Comparison of ENCODE assay signal across 24 cellular contexts in the genomic region with DNA sequence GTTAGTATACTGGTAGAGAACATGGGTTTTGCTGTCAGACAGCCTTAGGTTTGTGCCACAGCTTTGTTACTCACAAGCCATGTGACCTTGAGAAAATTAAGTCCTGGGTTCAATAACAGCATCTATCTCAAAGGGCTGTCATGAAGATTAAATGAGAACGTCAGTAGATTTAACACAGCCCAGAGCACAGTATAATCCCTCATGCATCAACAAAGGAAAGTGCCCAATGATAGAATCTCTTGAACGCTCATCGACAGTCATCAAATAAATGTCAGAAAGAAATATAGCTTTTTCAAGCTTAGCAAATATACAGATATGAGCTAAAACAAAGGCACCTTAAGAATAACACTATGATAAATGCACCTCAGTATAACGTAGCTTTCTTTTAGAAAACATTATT. TPM values are rescaled to one million over a fixed set of nuclear protein-coding genes. Genes with fewer than 3 reads are reported as not detected.
A peak's percentile ranks its signal among the peaks of the same experiment; 100 is the strongest.
DNase-seq lines count a peak whose midpoint lies in the region; ATAC-seq and TF ChIP-seq lines count a peak whose summit lies in the region.
"Had no signal": no experiment of that assay in that cellular context is flagged by ENCODE, and none has a peak within 500 bp of the region (broad histone marks: within the 10 kb centered on the region; RNA-seq: fewer than 3 reads in every experiment).

No MANE protein-coding gene starts in this region.

- no peak overlapping the region for H3K4me3 ChIP-seq in SJSA1
- H3K4me3 ChIP-seq: SK-N-MC had no signal

- H3K27ac Mint-ChIP-seq in activated naive CD8-positive, alpha-beta T cell, result no peak overlapping the region
- H3K27ac Mint-ChIP-seq in activated naive CD8-positive, alpha-beta T cell treated with anti-CD3 and anti-CD28 coated beads for 36 hours, result no peak overlapping the region
- peak overlapping the region; percentile 53 for H3K27ac Mint-ChIP-seq in endothelial cell (ENCODE audit: unreplicated experiment)
- H3K27ac Mint-ChIP-seq: activated CD8-positive, alpha-beta T cell treated with anti-CD3 and anti-CD28 coated beads, Interleukin-2, amount 10 ng/mL, durations not matched to agents 7 days and 5 days; activated naive CD4-positive, alpha-beta T cell treated with anti-CD3 and anti-CD28 coated beads, Interleukin-2, amount 10 ng/mL, durations not matched to agents 7 days and 5 days; nephron; stimulated activated memory B cell treated with anti-CD40 and anti-IgM and Interleukin-4, amounts not matched to agents 10 μg/mL and 1 μg/mL and 100 μg/mL, for 72 hours; type B pancreatic cell had no signal

- no peaks in the 10 kb centered on the region for H3K9me3 ChIP-seq in SJSA1 (replicated peaks)

- no peak for DNase-seq in activated naive CD8-positive, alpha-beta T cell treated with anti-CD3 and anti-CD28 coated beads for 36 hours
- DNase-seq in SJSA1 (ENCODE audit: low read depth in 1 of 2, low spot score in 2 of 2), result no peak
- DNase-seq in endothelial cell (ENCODE audit: low spot score), result no peak
- DNase-seq in GM10248 (ENCODE audit: extremely low spot score), result no peak
- no peak for DNase-seq in NCI-H748 treated with DMSO at 0.1 percent for 48 hours (lab: John Stamatoyannopoulos, UW)
- DNase-seq in SKM-1 treated with dmso at 0.1 percent for 144 hours (lab: John Stamatoyannopoulos, UW; ENCODE audit: unreplicated experiment), result no peak
- DNase-seq: activated CD4-positive, CD25-positive, alpha-beta regulatory T cell treated with anti-CD3 and anti-CD28 coated beads, Interleukin-2, amount 50 U/mL, for 72 hours; activated CD8-positive, alpha-beta T cell treated with anti-CD3 and anti-CD28 coated beads, Interleukin-2, amount 10 ng/mL, durations not matched to agents 7 days and 5 days; activated naive CD4-positive, alpha-beta T cell treated with anti-CD3 and anti-CD28 coated beads, Interleukin-2, amount 10 ng/mL, durations not matched to agents 7 days and 5 days; amygdala; DND-41; hypothalamus; KBM-7; left cardiac atrium; NCI-H146; NCI-H226; NCI-H526 treated with DMSO at 0.1 percent for 48 hours had no signal

- CTCF ChIA-PET in GM10248 (lab: Yijun Ruan, JAX), result interaction anchor here (1.2 to 4.1 kb wide), 4 partner anchors 8 to 31 kb away, joined by 4 to 23 read pairs (median 6); no protein-coding TSS in a partner anchor

- ATAC-seq in GM19452 (IDR thresholded peaks at IDR 0.05; ENCODE audit: unreplicated experiment), result no peak
- ATAC-seq: activated CD8-positive, alpha-beta T cell treated with anti-CD3 and anti-CD28 coated beads, Interleukin-2, amount 10 ng/mL, durations not matched to agents 7 days and 5 days; left cardiac atrium; stimulated activated memory B cell treated with anti-CD40 and anti-IgM and Interleukin-4, amounts not matched to agents 10 μg/mL and 1 μg/mL and 100 μg/mL, for 72 hours had no signal

- TF ChIP-seq CTCF in endothelial cell (IDR thresholded peaks at IDR 0.05; ENCODE audit: unreplicated experiment) (no peak), GM10248 (IDR thresholded peaks at IDR 0.05; ENCODE audit: control extremely low read depth, extremely low read depth, low read depth, missing control alignments) (no peak)

- H3K4me3 Mint-ChIP-seq in activated naive CD8-positive, alpha-beta T cell, result peak overlapping the region; percentile 15
- no peak overlapping the region for H3K4me3 Mint-ChIP-seq in activated naive CD8-positive, alpha-beta T cell treated with anti-CD3 and anti-CD28 coated beads for 36 hours
- no peak overlapping the region for H3K4me3 Mint-ChIP-seq in endothelial cell (ENCODE audit: unreplicated experiment)
- H3K4me3 Mint-ChIP-seq: activated CD8-positive, alpha-beta T cell treated with anti-CD3 and anti-CD28 coated beads, Interleukin-2, amount 10 ng/mL, durations not matched to agents 7 days and 5 days; activated naive CD4-positive, alpha-beta T cell treated with anti-CD3 and anti-CD28 coated beads, Interleukin-2, amount 10 ng/mL, durations not matched to agents 7 days and 5 days; CD14-positive monocyte; nephron; stimulated activated memory B cell treated with anti-CD40 and anti-IgM and Interleukin-4, amounts not matched to agents 10 μg/mL and 1 μg/mL and 100 μg/mL, for 72 hours had no signal

- H3K4me1 ChIP-seq in SJSA1 (replicated peaks), result peaks cover 35% of the 10 kb centered on the region

- H3K36me3 ChIP-seq in SJSA1, result peaks cover 26% of the 10 kb centered on the region

- no peaks in the 10 kb centered on the region for H3K27me3 Mint-ChIP-seq in activated naive CD8-positive, alpha-beta T cell
- no peaks in the 10 kb centered on the region for H3K27me3 Mint-ChIP-seq in activated naive CD8-positive, alpha-beta T cell treated with anti-CD3 and anti-CD28 coated beads for 36 hours
- H3K27me3 Mint-ChIP-seq in endothelial cell (ENCODE audit: unreplicated experiment), result peaks cover 2% of the 10 kb centered on the region
- H3K27me3 Mint-ChIP-seq: activated naive CD4-positive, alpha-beta T cell treated with anti-CD3 and anti-CD28 coated beads, Interleukin-2, amount 10 ng/mL, durations not matched to agents 7 days and 5 days; stimulated activated memory B cell treated with anti-CD40 and anti-IgM and Interleukin-4, amounts not matched to agents 10 μg/mL and 1 μg/mL and 100 μg/mL, for 72 hours; type B pancreatic cell had no signal

- peaks cover 55% of the 10 kb centered on the region for H3K4me1 Mint-ChIP-seq in activated naive CD8-positive, alpha-beta T cell (ENCODE audit: low read depth)
- peaks cover 27% of the 10 kb centered on the region for H3K4me1 Mint-ChIP-seq in activated naive CD8-positive, alpha-beta T cell treated with anti-CD3 and anti-CD28 coated beads for 36 hours
- peaks cover 31% of the 10 kb centered on the region for H3K4me1 Mint-ChIP-seq in endothelial cell (ENCODE audit: unreplicated experiment)

- no peaks in the 10 kb centered on the region for H3K27me3 ChIP-seq in SJSA1 (replicated peaks)

- H3K27ac ChIP-seq in SJSA1, result peak overlapping the region; percentile 57
- H3K27ac ChIP-seq: SK-N-MC had no signal

- no peaks in the 10 kb centered on the region for H3K9me3 Mint-ChIP-seq in activated naive CD8-positive, alpha-beta T cell (ENCODE audit: low read depth)
- H3K9me3 Mint-ChIP-seq in activated naive CD8-positive, alpha-beta T cell treated with anti-CD3 and anti-CD28 coated beads for 36 hours, result peaks cover 6% of the 10 kb centered on the region
- H3K9me3 Mint-ChIP-seq in endothelial cell (ENCODE audit: unreplicated experiment), result no peaks in the 10 kb centered on the region

- POLR2A ChIA-PET in GM10248 (lab: Yijun Ruan, JAX), result no interaction called here

- H3K36me3 Mint-ChIP-seq in activated naive CD8-positive, alpha-beta T cell, result peaks cover 20% of the 10 kb centered on the region
- peaks cover 40% of the 10 kb centered on the region for H3K36me3 Mint-ChIP-seq in activated naive CD8-positive, alpha-beta T cell treated with anti-CD3 and anti-CD28 coated beads for 36 hours
- H3K36me3 Mint-ChIP-seq in endothelial cell (ENCODE audit: low read depth, unreplicated experiment), result peaks cover 10% of the 10 kb centered on the region

RNA-seq across cellular contexts. Expression of gene CUL3, which starts 22.3 kb away (rescaled TPM):
- 10 to 100 TPM; 83.5 to 87.0 TPM for total RNA-seq in activated naive CD8-positive, alpha-beta T cell treated with anti-CD3 and anti-CD28 coated beads for 36 hours
- total RNA-seq in SJSA1 (2014; rRNA removed; shearing (Covaris generic)), result 92.3 and 94.7 TPM in 2 replicates
- total RNA-seq in endothelial cell (ENCODE audit: unreplicated experiment), result 138 TPM
